1 cellular context compared by ENCODE assay signal in the genomic region with DNA sequence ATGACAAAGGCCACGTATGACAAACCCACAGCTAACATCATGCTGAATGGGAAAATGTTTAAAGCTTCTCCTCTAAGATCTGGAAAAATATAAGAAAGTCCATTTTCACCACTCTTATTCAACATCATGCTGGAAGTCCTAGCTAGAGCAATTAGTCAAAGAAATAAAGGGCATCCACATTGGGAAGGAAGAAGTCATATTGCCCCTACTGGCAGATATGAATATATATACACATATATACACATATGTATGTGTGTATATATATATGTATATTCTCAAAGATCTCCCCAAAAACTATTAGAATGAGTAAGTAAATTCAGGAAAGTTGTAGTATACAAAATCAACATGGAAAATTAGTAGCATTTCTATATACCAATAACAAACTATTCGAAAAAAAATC.
TF ChIP-seq lines count a peak whose summit lies in the region.

No MANE protein-coding gene starts in this region.

TF ChIP-seq in HCT116, 20 proteins besides CTCF, POLR2A, EP300 and RAD21 (continued from another document):
- TF ChIP-seq, protein P1, sequence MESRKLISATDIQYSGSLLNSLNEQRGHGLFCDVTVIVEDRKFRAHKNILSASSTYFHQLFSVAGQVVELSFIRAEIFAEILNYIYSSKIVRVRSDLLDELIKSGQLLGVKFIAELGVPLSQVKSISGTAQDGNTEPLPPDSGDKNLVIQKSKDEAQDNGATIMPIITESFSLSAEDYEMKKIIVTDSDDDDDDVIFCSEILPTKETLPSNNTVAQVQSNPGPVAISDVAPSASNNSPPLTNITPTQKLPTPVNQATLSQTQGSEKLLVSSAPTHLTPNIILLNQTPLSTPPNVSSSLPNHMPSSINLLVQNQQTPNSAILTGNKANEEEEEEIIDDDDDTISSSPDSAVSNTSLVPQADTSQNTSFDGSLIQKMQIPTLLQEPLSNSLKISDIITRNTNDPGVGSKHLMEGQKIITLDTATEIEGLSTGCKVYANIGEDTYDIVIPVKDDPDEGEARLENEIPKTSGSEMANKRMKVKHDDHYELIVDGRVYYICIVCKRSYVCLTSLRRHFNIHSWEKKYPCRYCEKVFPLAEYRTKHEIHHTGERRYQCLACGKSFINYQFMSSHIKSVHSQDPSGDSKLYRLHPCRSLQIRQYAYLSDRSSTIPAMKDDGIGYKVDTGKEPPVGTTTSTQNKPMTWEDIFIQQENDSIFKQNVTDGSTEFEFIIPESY (IDR thresholded peaks at IDR 0.05; ENCODE audit: extremely low read depth, insufficient replicate concordance, low read length) = no peak
- no peak for TF ChIP-seq EGR1 (IDR thresholded peaks at IDR 0.05; ENCODE audit: low read depth)
- no peak for TF ChIP-seq ZFX (IDR thresholded peaks at IDR 0.05)
- TF ChIP-seq TCF7L2 (IDR thresholded peaks at IDR 0.05; ENCODE audit: borderline replicate concordance, extremely low read depth, insufficient read depth, insufficient read length) = no peak
- no peak for TF ChIP-seq POLR2AphosphoS5 (IDR thresholded peaks at IDR 0.05; ENCODE audit: low read depth, low read length)
- no peak for TF ChIP-seq EZH2phosphoT487 (IDR thresholded peaks at IDR 0.05; ENCODE audit: borderline replicate concordance)
- TF ChIP-seq ZNF274 (IDR thresholded peaks at IDR 0.05; ENCODE audit: low read depth, low read length) = no peak
- TF ChIP-seq, protein P2, sequence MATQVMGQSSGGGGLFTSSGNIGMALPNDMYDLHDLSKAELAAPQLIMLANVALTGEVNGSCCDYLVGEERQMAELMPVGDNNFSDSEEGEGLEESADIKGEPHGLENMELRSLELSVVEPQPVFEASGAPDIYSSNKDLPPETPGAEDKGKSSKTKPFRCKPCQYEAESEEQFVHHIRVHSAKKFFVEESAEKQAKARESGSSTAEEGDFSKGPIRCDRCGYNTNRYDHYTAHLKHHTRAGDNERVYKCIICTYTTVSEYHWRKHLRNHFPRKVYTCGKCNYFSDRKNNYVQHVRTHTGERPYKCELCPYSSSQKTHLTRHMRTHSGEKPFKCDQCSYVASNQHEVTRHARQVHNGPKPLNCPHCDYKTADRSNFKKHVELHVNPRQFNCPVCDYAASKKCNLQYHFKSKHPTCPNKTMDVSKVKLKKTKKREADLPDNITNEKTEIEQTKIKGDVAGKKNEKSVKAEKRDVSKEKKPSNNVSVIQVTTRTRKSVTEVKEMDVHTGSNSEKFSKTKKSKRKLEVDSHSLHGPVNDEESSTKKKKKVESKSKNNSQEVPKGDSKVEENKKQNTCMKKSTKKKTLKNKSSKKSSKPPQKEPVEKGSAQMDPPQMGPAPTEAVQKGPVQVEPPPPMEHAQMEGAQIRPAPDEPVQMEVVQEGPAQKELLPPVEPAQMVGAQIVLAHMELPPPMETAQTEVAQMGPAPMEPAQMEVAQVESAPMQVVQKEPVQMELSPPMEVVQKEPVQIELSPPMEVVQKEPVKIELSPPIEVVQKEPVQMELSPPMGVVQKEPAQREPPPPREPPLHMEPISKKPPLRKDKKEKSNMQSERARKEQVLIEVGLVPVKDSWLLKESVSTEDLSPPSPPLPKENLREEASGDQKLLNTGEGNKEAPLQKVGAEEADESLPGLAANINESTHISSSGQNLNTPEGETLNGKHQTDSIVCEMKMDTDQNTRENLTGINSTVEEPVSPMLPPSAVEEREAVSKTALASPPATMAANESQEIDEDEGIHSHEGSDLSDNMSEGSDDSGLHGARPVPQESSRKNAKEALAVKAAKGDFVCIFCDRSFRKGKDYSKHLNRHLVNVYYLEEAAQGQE (IDR thresholded peaks at IDR 0.05; ENCODE audit: low read depth) = no peak
- TF ChIP-seq FOSL1 (IDR thresholded peaks at IDR 0.05; ENCODE audit: low read depth) = no peak
- TF ChIP-seq, protein P3, sequence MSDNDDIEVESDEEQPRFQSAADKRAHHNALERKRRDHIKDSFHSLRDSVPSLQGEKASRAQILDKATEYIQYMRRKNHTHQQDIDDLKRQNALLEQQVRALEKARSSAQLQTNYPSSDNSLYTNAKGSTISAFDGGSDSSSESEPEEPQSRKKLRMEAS (IDR thresholded peaks at IDR 0.05) = no peak
- TF ChIP-seq YY1 (IDR thresholded peaks at IDR 0.05; ENCODE audit: extremely low read depth, insufficient replicate concordance, low read depth, low read length) = no peak
- TF ChIP-seq SIN3A (IDR thresholded peaks at IDR 0.05; ENCODE audit: low read depth) = no peak
- TF ChIP-seq SRF (IDR thresholded peaks at IDR 0.05; ENCODE audit: low read depth) = no peak
- no peak for TF ChIP-seq CBX3 (IDR thresholded peaks at IDR 0.05; ENCODE audit: low read depth)
- TF ChIP-seq, protein P4, sequence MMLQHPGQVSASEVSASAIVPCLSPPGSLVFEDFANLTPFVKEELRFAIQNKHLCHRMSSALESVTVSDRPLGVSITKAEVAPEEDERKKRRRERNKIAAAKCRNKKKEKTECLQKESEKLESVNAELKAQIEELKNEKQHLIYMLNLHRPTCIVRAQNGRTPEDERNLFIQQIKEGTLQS (IDR thresholded peaks at IDR 0.05) = no peak
